1 cellular context compared by ENCODE assay signal in genomic region chr12:47209014-47209413, GRCh38.
TF ChIP-seq lines count a peak whose summit lies in the region.

No MANE protein-coding gene starts in this region.

TF ChIP-seq in IMR-90, 13 proteins besides CTCF, POLR2A, EP300 and RAD21:
- TF ChIP-seq FOS (IDR thresholded peaks at IDR 0.05; ENCODE audit: low read depth, low read length) (no peak), ELK1 (IDR thresholded peaks at IDR 0.05; ENCODE audit: borderline replicate concordance, low read depth, low read length) (no peak)
